Comparison of ENCODE assay signal across 3 cellular contexts in genomic region chr12:132333273-132333672, GRCh38.
TF ChIP-seq lines count a peak whose summit lies in the region.

No MANE protein-coding gene starts in this region.

TF ChIP-seq in HEK293, 187 proteins besides CTCF, POLR2A, EP300 and RAD21:
- TF ChIP-seq ZFP3 (tag by site-specific recombination; IDR thresholded peaks at IDR 0.05; ENCODE audit: low read depth) (no peak), ZNF610 (tag by site-specific recombination; IDR thresholded peaks at IDR 0.05; ENCODE audit: borderline replicate concordance) (no peak), KLF16 (tag by site-specific recombination; IDR thresholded peaks at IDR 0.05) (no peak), ZNF654 (tag by site-specific recombination; IDR thresholded peaks at IDR 0.05; ENCODE audit: low read depth) (no peak), ZNF146 (tag by site-specific recombination; IDR thresholded peaks at IDR 0.05) (no peak), EGR2 (tag by site-specific recombination; IDR thresholded peaks at IDR 0.05; ENCODE audit: low read depth) (peak; percentile 62), GLIS1 (tag by site-specific recombination; IDR thresholded peaks at IDR 0.05) (peak; percentile 45; the same call in 1 of the 2 replicates), ZFHX2 (tag by site-specific recombination; conservative IDR thresholded peaks at IDR 0.05) (peak; percentile 80)

TF ChIP-seq in IMR-90, 13 proteins besides CTCF, POLR2A, EP300 and RAD21:
- no peak for TF ChIP-seq FOS (IDR thresholded peaks at IDR 0.05; ENCODE audit: low read depth, low read length)
- no peak for TF ChIP-seq BHLHE40 (IDR thresholded peaks at IDR 0.05; ENCODE audit: low read depth, low read length)
- no peak for TF ChIP-seq MAFK (IDR thresholded peaks at IDR 0.05; ENCODE audit: low read depth, low read length)
- TF ChIP-seq MXI1 (IDR thresholded peaks at IDR 0.05; ENCODE audit: borderline replicate concordance, low read depth, low read length), result no peak
- no peak for TF ChIP-seq CHD1 (IDR thresholded peaks at IDR 0.05; ENCODE audit: low read depth, low read length)
- no peak for TF ChIP-seq ELK1 (IDR thresholded peaks at IDR 0.05; ENCODE audit: borderline replicate concordance, low read depth, low read length)
- TF ChIP-seq SMC3 (IDR thresholded peaks at IDR 0.05; ENCODE audit: low read depth, low read length), result no peak
- no peak for TF ChIP-seq CEBPB (IDR thresholded peaks at IDR 0.05; ENCODE audit: low read depth, low read length)
- TF ChIP-seq USF2 (IDR thresholded peaks at IDR 0.05; ENCODE audit: low read depth, low read length), result no peak
- no peak for TF ChIP-seq NFE2L2 (IDR thresholded peaks at IDR 0.05; ENCODE audit: low read depth, low read length)
- TF ChIP-seq RFX5 (IDR thresholded peaks at IDR 0.05; ENCODE audit: low read depth, low read length), result no peak
- TF ChIP-seq MAZ (IDR thresholded peaks at IDR 0.05; ENCODE audit: borderline replicate concordance, low read depth, low read length), result no peak
- no peak for TF ChIP-seq RCOR1 (IDR thresholded peaks at IDR 0.05; ENCODE audit: insufficient replicate concordance, low read length)

TF ChIP-seq in K562, 482 proteins besides CTCF, POLR2A, EP300 and RAD21:
- TF ChIP-seq CHD1 (IDR thresholded peaks at IDR 0.05; ENCODE audit: low read length) (no peak), ZC3H11A (IDR thresholded peaks at IDR 0.05; ENCODE audit: low read depth, low read length) (no peak), EHMT2 (IDR thresholded peaks at IDR 0.05) (no peak), TFE3 (CRISPR knock-in tag; IDR thresholded peaks at IDR 0.05) (peak; percentile 9; the same call in 1 of the 2 replicates), NKRF (IDR thresholded peaks at IDR 0.05; ENCODE audit: borderline replicate concordance) (no peak)
TF ChIP-seq in K562: peak in this region for 1.
